ENCODE assay signal across 8 cellular contexts in the genomic region with DNA sequence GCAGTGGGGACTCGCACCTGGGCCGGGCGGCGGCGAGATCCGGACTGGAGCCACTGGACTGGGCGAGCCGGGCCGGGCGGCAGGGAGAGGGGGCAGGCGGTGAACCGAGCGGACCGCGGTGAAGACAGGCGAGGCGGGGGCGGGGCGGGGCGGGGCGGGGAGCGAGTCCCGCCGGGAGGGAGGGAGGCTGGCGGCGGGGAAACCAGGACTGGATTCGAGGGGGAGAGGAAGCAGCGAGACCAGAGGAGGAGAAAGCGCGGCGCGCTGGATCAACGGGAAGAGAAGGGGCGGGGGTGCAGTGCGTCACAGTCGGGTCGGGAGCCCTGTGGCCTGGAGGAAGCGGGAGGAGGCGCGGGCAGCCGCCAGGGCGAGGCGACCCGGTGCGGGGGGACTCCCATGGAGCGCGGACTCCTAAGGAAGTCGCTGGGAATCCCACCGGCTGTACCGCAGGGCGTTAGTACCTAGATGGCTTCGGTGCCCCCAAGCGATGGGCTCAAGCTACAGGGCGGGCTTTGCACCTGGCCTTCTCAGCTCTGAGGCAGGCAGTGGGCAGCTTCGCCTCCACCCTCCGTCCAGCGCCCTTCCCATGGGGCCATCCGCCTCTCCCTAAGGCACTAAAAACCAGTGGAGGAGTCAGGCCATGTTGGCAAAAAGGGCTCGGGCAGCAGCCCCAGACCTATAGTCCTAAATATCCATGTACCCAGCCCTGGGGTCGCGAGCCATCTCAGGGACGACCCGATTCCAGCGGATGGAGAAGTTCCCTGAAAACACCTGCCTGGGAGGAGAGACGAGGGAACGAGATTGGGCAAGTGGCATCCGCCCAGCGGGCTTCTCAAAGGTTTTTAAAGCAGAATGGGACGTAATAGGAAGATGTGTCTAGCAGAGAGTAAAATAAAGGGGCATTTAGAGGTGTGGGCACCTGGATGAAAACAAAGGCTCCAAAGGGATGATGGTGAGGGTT. TPM values are rescaled to one million over a fixed set of nuclear protein-coding genes. Genes with fewer than 3 reads are reported as not detected.
DNase-seq lines count a peak whose midpoint lies in the region; ATAC-seq, FAIRE-seq and TF ChIP-seq lines count a peak whose summit lies in the region.

Gene TMEM121B (minus strand): TSS at position 126 of the 961 bp plus-strand sequence. CDS start 233 bp downstream, outside the sequence.

- no peaks in the 10 kb centered on the region for H3K9me3 Mint-ChIP-seq in activated naive CD8-positive, alpha-beta T cell (ENCODE audit: low read depth)

- no peak within 1 kb of the TSS for H3K27ac Mint-ChIP-seq in activated naive CD8-positive, alpha-beta T cell

- peak within 1 kb of the TSS; percentile 50 for H3K4me2 ChIP-seq in GM23248 (ENCODE audit: unreplicated experiment)

- TF ChIP-seq CTCF in heart right ventricle (IDR thresholded peaks at IDR 0.05), result no peak
- TF ChIP-seq CTCF in pancreas (IDR thresholded peaks at IDR 0.05), result no peak
- no peak for TF ChIP-seq CTCF in GM10266 (IDR thresholded peaks at IDR 0.05; ENCODE audit: control insufficient read depth, insufficient read depth, low read depth, missing control alignments)

- no peaks in the 10 kb centered on the region for H3K9me3 ChIP-seq in GM23248 (ENCODE audit: low read depth)
- no peaks in the 10 kb centered on the region for H3K9me3 ChIP-seq in heart right ventricle
- H3K9me3 ChIP-seq in pancreas, result no peaks in the 10 kb centered on the region

- peak within 1 kb of the TSS; percentile 72 for H3K4me3 Mint-ChIP-seq in activated naive CD8-positive, alpha-beta T cell

- no peaks in the 10 kb centered on the region for H3K9me2 ChIP-seq in GM23248 (ENCODE audit: insufficient read depth)

- H2AFZ ChIP-seq in GM23248, result no peak within 1 kb of the TSS

- no peaks in the 10 kb centered on the region for H3F3A ChIP-seq in GM23248 (ENCODE audit: insufficient read depth)

- H4K20me1 ChIP-seq in GM23248 (ENCODE audit: insufficient read depth), result no peaks in the 10 kb centered on the region

- H3K36me3 Mint-ChIP-seq in activated naive CD8-positive, alpha-beta T cell, result no peaks in the 10 kb centered on the region

- peaks cover 34% of the 10 kb centered on the region for H3K4me1 Mint-ChIP-seq in activated naive CD8-positive, alpha-beta T cell (ENCODE audit: low read depth)

- H3K27me3 Mint-ChIP-seq in activated naive CD8-positive, alpha-beta T cell, result peaks cover 6% of the 10 kb centered on the region

- H3K4me3 ChIP-seq in GM23248 (peak within 1 kb of the TSS; percentile 60), heart right ventricle (peak within 1 kb of the TSS; percentile 58 to 80 (median 68)), pancreas (peak within 1 kb of the TSS; percentile 40 to 84 (median 52))

- peak; percentile 77 to 93 (median 86) for ATAC-seq in heart right ventricle
- peak; percentile 79 to 92 (median 85) for ATAC-seq in pancreas
- no peak for ATAC-seq in HG03139 (IDR thresholded peaks at IDR 0.05; ENCODE audit: unreplicated experiment)

- H3K4me1 ChIP-seq in GM23248 (ENCODE audit: insufficient read depth), result no peaks in the 10 kb centered on the region
- H3K4me1 ChIP-seq in heart right ventricle, result peaks cover 3 to 42% (median 23%) of the 10 kb centered on the region in 9 donors
- H3K4me1 ChIP-seq in pancreas, result no peaks in the 10 kb centered on the region

- H3K27ac ChIP-seq in GM23248, result no peak within 1 kb of the TSS
- peak within 1 kb of the TSS in 8 of 10 donors; percentile 39 to 82 (median 68) for H3K27ac ChIP-seq in heart right ventricle
- H3K27ac ChIP-seq in pancreas, result no peak within 1 kb of the TSS

- no peaks in the 10 kb centered on the region for H3K36me3 ChIP-seq in GM23248 (ENCODE audit: low read depth)
- no peaks in the 10 kb centered on the region for H3K36me3 ChIP-seq in heart right ventricle
- H3K36me3 ChIP-seq in pancreas, result no peaks in the 10 kb centered on the region

- DNase-seq in ACHN (peak; percentile 86), GM23248 (peak; percentile 68), NCI-H446 treated with DMSO at 0.1 percent for 48 hours (lab: John Stamatoyannopoulos, UW) (peak; percentile 81), heart right ventricle (peak; percentile 79 to 85), pancreas (peak; percentile 64 to 90 (median 75)), GM10266 (ENCODE audit: extremely low spot score) (no peak)

- no peak for FAIRE-seq in pancreas (lab: Jason Lieb, UNC)

- no peak within 1 kb of the TSS for H3K9ac ChIP-seq in GM23248

- H3K79me2 ChIP-seq in GM23248 (ENCODE audit: insufficient read depth), result no peaks in the 10 kb centered on the region

- H3K27me3 ChIP-seq in GM23248 (replicated peaks; ENCODE audit: insufficient read depth), result no peaks in the 10 kb centered on the region; the same call in 1 of the 2 replicates
- peaks cover 0 to 31% (median 0%) of the 10 kb centered on the region in 7 donors for H3K27me3 ChIP-seq in heart right ventricle
- peaks cover 0 to 4% (median 0%) of the 10 kb centered on the region in 4 donors for H3K27me3 ChIP-seq in pancreas

- WGBS in GM23248 (ENCODE audit: low coverage in 1 of 2, low lambda C conversion rate in 2 of 2, missing lambda C conversion rate in 2 of 2), 2 experiments, result 5 to 17% methylated on average over 28 to 59 of the region's 69 CpGs
- WGBS in heart right ventricle, 2 donors, result 6 to 7% methylated on average over 53 to 69 of the region's 69 CpGs
- 4 to 5% methylated on average over 65 to 69 of the region's 69 CpGs for WGBS in pancreas, 2 donors

- intact Hi-C loops in heart right ventricle (cut with DNase I) (loop anchor here in 8 of 10 donors (1.0 to 5.0 kb wide), 6 partner anchors 11 to 51 kb away; partner anchors contain the start of gene HDHD5 (in 4 of the 8)), pancreas (cut with DNase I) (no loop called here)

- in situ Hi-C loops in ACHN (cut with HindIII; ENCODE audit: low pct_ligation_motif_present, low pct_unique_long_range_greater_than_20kb, low sequenced_read_pairs), result no loop called here
- in situ Hi-C loops in GM23248 (cut with MboI), result no loop called here

RNA-seq across cellular contexts. Expression of gene TMEM121B, which starts in this region (rescaled TPM):
- 0.11 TPM in 1 of 2 replicates, not detected in the other for total RNA-seq in GM23248 (2014; rRNA removed; shearing (Covaris generic))
- not detected in 2 replicates for polyA plus RNA-seq in GM23248 (2016; fragmentation: Nextera tagmentation; extraction: Ambion mirVana)
- 1 to 10 TPM; 1.2 to 3.3 (median 1.9) TPM for total RNA-seq in heart right ventricle
- 1 to 10 TPM in 1 of 2 donors, under 1 TPM in 1; 0.41 to 1.2 TPM for polyA plus RNA-seq in heart right ventricle
- under 1 TPM; 0.43 to 1.00 (median 0.60) TPM for total RNA-seq in pancreas
- under 1 TPM; 0.23 to 0.73 TPM for polyA plus RNA-seq in pancreas

Comparison
In these comparisons a context has a peak if more than half of its experiments do, and no peak if none do; other contexts are left out.
1. Peak in DNase-seq, H3K4me3 ChIP-seq and H3K4me2 ChIP-seq in GM23248; RNA of the gene not detected or under 1 TPM.
2. Peak in DNase-seq, ATAC-seq and H3K4me3 ChIP-seq in pancreas; RNA of the gene not detected or under 1 TPM.
3. H3K27ac ChIP-seq: peak in heart right ventricle (8 of 10); none in GM23248 (single experiment) and pancreas (0 of 4).
4. intact Hi-C loops: an anchor here in heart right ventricle (1.0 to 5.0 kb wide); none called in pancreas.
5. Peak in every context shown above with its lines, with median percentiles within 50 percentile points of each other: H3K4me3 ChIP-seq.